7 cellular contexts compared by ENCODE assay signal in genomic region chr5:141636413-141637265, GRCh38. TPM values are rescaled to one million over a fixed set of nuclear protein-coding genes. Genes with fewer than 3 reads are reported as not detected.
DNase-seq lines count a peak whose midpoint lies in the region; ATAC-seq and TF ChIP-seq lines count a peak whose summit lies in the region.

HDAC3 (minus strand) TSS chr5:141636849; CDS start chr5:141636790, 59 bp downstream.
RELL2 (plus strand) TSS chr5:141636997; CDS start chr5:141638226, 1,229 bp downstream.

- H3K36me3 ChIP-seq in ascending aorta (peaks cover 0 to 6% of the 10 kb centered on the region in 2 donors), hepatocyte (replicated peaks; ENCODE audit: insufficient read depth, low read depth) (no peaks in the 10 kb centered on the region)

- H3K36me3 Mint-ChIP-seq in T-helper 2 cell treated with Interferon-gamma antibody and Interleukin-4, amounts not matched to agents 5 μg/mL and 100 μg/mL, for 36 hours (ENCODE audit: low read depth) = peaks cover 34% of the 10 kb centered on the region

- H3K27me3 Mint-ChIP-seq in T-helper 2 cell treated with Interferon-gamma antibody and Interleukin-4, amounts not matched to agents 5 μg/mL and 100 μg/mL, for 36 hours (ENCODE audit: low read depth) = no peaks in the 10 kb centered on the region

- no peak for TF ChIP-seq CTCF in ascending aorta (IDR thresholded peaks at IDR 0.05)
- no peak for TF ChIP-seq CTCF in hepatocyte (IDR thresholded peaks at IDR 0.05; ENCODE audit: poor library complexity)

- H3K4me3 ChIP-seq in ascending aorta = peak within 1 kb of the TSS; percentile 81 to 82
- H3K4me3 ChIP-seq in hepatocyte = peak within 1 kb of the TSS; percentile 70

- H3K27ac ChIP-seq in ascending aorta = peak within 1 kb of the TSS; percentile 52 to 67
- peak within 1 kb of the TSS; percentile 90 for H3K27ac ChIP-seq in hepatocyte

- H3K9me3 ChIP-seq in ascending aorta (no peaks in the 10 kb centered on the region), hepatocyte (ENCODE audit: low read depth) (no peaks in the 10 kb centered on the region)

- WGBS in hepatocyte (ENCODE audit: low lambda C conversion rate, missing lambda C conversion rate) = 2% methylated on average over 55 of the region's 66 CpGs

- H3K27ac Mint-ChIP-seq in T-helper 2 cell treated with Interferon-gamma antibody and Interleukin-4, amounts not matched to agents 5 μg/mL and 100 μg/mL, for 36 hours = peak within 1 kb of the TSS; percentile 89

- H4K20me1 ChIP-seq in hepatocyte (ENCODE audit: insufficient read depth, poor library complexity, severe bottlenecking) = peaks cover 10% of the 10 kb centered on the region

- DNase-seq in NCI-H146 (lab: John Stamatoyannopoulos, UW) (peak; percentile 81), ascending aorta (ENCODE audit: low spot score in 2 of 2) (peak; percentile 70 to 95), hepatocyte (ENCODE audit: low spot score) (peak; percentile 97), retina (peak; percentile 97)
- peak; percentile 93 for DNase-seq in T-helper 2 cell treated with Interferon-gamma antibody and Interleukin-4, amounts not matched to agents 5 μg/mL and 100 μg/mL, for 36 hours (ENCODE audit: low spot score)

- intact Hi-C loops in ascending aorta (cut with DNase I) = loop anchor here (2.0 to 5.0 kb wide), 3 partner anchors 14 to 44 kb away; partner anchors contain the start of genes DIAPH1 and FCHSD1

- H3K4me1 ChIP-seq in ascending aorta = peaks cover 10 to 22% of the 10 kb centered on the region in 2 donors
- peaks cover 19% of the 10 kb centered on the region for H3K4me1 ChIP-seq in hepatocyte (ENCODE audit: insufficient read depth)

- H3K27me3 ChIP-seq in ascending aorta (no peaks in the 10 kb centered on the region), hepatocyte (no peaks in the 10 kb centered on the region)

- H2AFZ ChIP-seq in hepatocyte = peak within 1 kb of the TSS; percentile 97

- peak within 1 kb of the TSS; percentile 99 for H3K4me2 ChIP-seq in hepatocyte

- ATAC-seq in GM18498 (IDR thresholded peaks at IDR 0.05; ENCODE audit: unreplicated experiment) (peak; percentile 78), HG02840 (IDR thresholded peaks at IDR 0.05; ENCODE audit: low FRiP score, unreplicated experiment) (peak; percentile 71)

- H3K9me3 Mint-ChIP-seq in T-helper 2 cell treated with Interferon-gamma antibody and Interleukin-4, amounts not matched to agents 5 μg/mL and 100 μg/mL, for 36 hours = no peaks in the 10 kb centered on the region

- H3K9me2 ChIP-seq in hepatocyte (replicated peaks; ENCODE audit: insufficient read depth) = no peaks in the 10 kb centered on the region

- H3K79me2 ChIP-seq in hepatocyte = peaks cover 49% of the 10 kb centered on the region

- peak within 1 kb of the TSS; percentile 96 for H3K4me3 Mint-ChIP-seq in T-helper 2 cell treated with Interferon-gamma antibody and Interleukin-4, amounts not matched to agents 5 μg/mL and 100 μg/mL, for 36 hours

- peaks cover 40% of the 10 kb centered on the region for H3K4me1 Mint-ChIP-seq in T-helper 2 cell treated with Interferon-gamma antibody and Interleukin-4, amounts not matched to agents 5 μg/mL and 100 μg/mL, for 36 hours (ENCODE audit: low read depth)

RNA-seq across cellular contexts. Expression of gene HDAC3, which starts in this region (rescaled TPM):
- total RNA-seq in ascending aorta (43.4 TPM), hepatocyte (50.1 and 53.5 TPM in 2 replicates)
- polyA plus RNA-seq in hepatocyte = 74.0 and 81.9 TPM in 2 replicates

RNA-seq across cellular contexts. Expression of gene RELL2, which starts in this region (rescaled TPM):
- 1.4 TPM for total RNA-seq in ascending aorta
- total RNA-seq in hepatocyte = 7.6 and 16.9 TPM in 2 replicates
- polyA plus RNA-seq in hepatocyte = 17.3 and 19.9 TPM in 2 replicates

Comparison
In these comparisons a context has a peak if more than half of its experiments do, and no peak if none do; other contexts are left out.
1. Peak in every context shown above with its lines: DNase-seq, ATAC-seq, H3K4me3 ChIP-seq and H3K27ac ChIP-seq.